In the genomic region with DNA sequence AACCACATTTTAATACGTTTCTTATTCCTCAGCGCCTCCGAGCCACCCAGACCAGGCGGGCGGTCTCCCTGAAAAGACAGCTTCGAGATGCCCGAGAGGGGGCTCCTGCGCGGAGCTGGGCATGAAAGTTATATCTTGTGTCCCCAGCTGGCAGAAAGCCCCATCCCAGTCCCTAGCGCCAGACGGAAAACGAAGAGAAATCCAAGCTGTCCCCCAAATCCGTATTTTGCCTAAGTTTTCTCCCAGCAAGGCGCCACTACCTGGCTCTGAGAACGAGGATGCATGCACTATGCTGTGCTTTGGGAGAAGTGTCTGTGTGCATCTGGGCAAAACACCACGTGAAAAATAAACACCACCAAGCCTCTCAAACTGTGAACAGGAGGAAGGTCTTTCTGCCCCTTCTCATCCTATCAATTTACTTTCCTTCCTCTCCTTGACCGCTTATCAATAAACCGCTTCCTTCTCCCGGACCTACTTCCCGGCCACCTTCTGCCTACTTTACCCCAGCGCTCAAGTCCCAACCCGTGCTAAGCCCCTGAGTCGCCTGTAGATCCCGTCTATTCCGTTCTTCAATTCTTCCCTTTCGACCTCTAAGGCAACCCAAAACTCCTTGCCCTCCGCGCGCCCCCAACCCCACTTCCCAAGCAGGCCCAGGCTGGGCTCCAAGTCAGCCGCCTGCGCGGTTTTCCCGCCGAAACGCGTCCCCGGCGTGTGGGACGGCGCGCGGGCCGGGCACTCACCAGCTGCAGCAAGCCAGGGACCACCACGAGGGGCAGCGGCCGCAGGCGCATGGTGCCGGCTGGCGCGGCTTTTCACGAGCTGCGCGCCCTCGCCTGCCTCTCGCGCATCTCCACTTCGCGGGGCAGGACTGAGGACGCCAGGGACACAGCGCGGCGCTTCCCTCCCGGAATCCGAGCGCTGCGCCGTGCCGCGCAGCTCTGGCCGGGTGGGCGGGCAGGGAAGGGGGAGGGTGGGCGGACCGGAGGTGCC, we compare ENCODE assay signal across 11 cellular contexts. TPM values are rescaled to one million over a fixed set of nuclear protein-coding genes. Genes with fewer than 3 reads are reported as not detected.
DNase-seq lines count a peak whose midpoint lies in the region; ATAC-seq and TF ChIP-seq lines count a peak whose summit lies in the region.
"Had no signal": no experiment of that assay in that cellular context is flagged by ENCODE, and none has a peak within 500 bp of the region (broad histone marks: within the 10 kb centered on the region; RNA-seq: fewer than 3 reads in every experiment).

A gene (minus strand): TSS at position 940 of the 990 bp plus-strand sequence. CDS start 149 bp downstream, at position 791.

- no peak within 1 kb of the TSS for H3K27ac Mint-ChIP-seq in neural progenitor cell
- no peak within 1 kb of the TSS for H3K27ac Mint-ChIP-seq in activated T-helper 2 cell treated with anti-CD3 and anti-CD28 coated beads, Interferon-gamma antibody, Interleukin-2, Interleukin-4, amounts not matched to agents 10 μg/mL and 5 μg/mL and 100 μg/mL, durations not matched to agents 14 hours and 24 hours and 36 hours
- H3K27ac Mint-ChIP-seq: activated B cell treated with CpG ODN at 0.5 μM for 24 hours had no signal

- POLR2A ChIA-PET in A673 (lab: Charles Lee; ENCODE audit: low non-redundant PET) = no interaction called here

- H2AFZ ChIP-seq in fibroblast of lung (ENCODE audit: low read length) (no peak within 1 kb of the TSS), neural progenitor cell (replicated peaks) (peak within 1 kb of the TSS; percentile 95)

- H3F3A ChIP-seq in neural progenitor cell (ENCODE audit: low read depth) = peaks cover 10% of the 10 kb centered on the region

- DNase-seq in A673 (ENCODE audit: low spot score) (peak; percentile 55), M059J (ENCODE audit: low read depth) (peak; percentile 4), fibroblast of lung (ENCODE audit: low read depth in 2 of 2) (peak; percentile 15 to 21), neural progenitor cell (ENCODE audit: low spot score) (peak; percentile 79), middle frontal gyrus (ENCODE audit: extremely low spot score, low spot score) (no peak)
- no peak for DNase-seq in activated T-cell treated with anti-CD3 and anti-CD28 coated beads, Interleukin-2, amount 50 U/mL, for 1 hour
- no peak for DNase-seq in activated T-helper 2 cell treated with anti-CD3 and anti-CD28 coated beads, Interferon-gamma antibody, Interleukin-2, Interleukin-4, amounts not matched to agents 10 μg/mL and 5 μg/mL and 100 μg/mL, durations not matched to agents 14 hours and 24 hours and 36 hours (ENCODE audit: low spot score)
- DNase-seq: activated B cell treated with CpG ODN at 0.5 μM for 24 hours, DND-41 had no signal

- H3K4me1 Mint-ChIP-seq in neural progenitor cell = peaks cover 18% of the 10 kb centered on the region
- H3K4me1 Mint-ChIP-seq in activated T-helper 2 cell treated with anti-CD3 and anti-CD28 coated beads, Interferon-gamma antibody, Interleukin-2, Interleukin-4, amounts not matched to agents 10 μg/mL and 5 μg/mL and 100 μg/mL, durations not matched to agents 14 hours and 24 hours and 36 hours (ENCODE audit: low read depth) = no peaks in the 10 kb centered on the region

- H3K9ac ChIP-seq in fibroblast of lung (ENCODE audit: insufficient read depth, low read length) (no peak within 1 kb of the TSS), neural progenitor cell (no peak within 1 kb of the TSS)
- H3K9ac ChIP-seq: KMS-11 had no signal

- H3K36me3 ChIP-seq in A673 (ENCODE audit: insufficient read depth, low read length, poor library complexity, severe bottlenecking) = no peaks in the 10 kb centered on the region
- no peaks in the 10 kb centered on the region for H3K36me3 ChIP-seq in fibroblast of lung (ENCODE audit: control insufficient read depth, insufficient read depth, low read length)
- no peaks in the 10 kb centered on the region for H3K36me3 ChIP-seq in neural progenitor cell

- no peaks in the 10 kb centered on the region for H3K79me2 ChIP-seq in fibroblast of lung (ENCODE audit: control insufficient read depth, insufficient read depth, low read length)
- peaks cover 25% of the 10 kb centered on the region for H3K79me2 ChIP-seq in neural progenitor cell (ENCODE audit: low read depth)

- peak within 1 kb of the TSS; percentile 90 for H3K4me3 Mint-ChIP-seq in neural progenitor cell
- H3K4me3 Mint-ChIP-seq in activated T-helper 2 cell treated with anti-CD3 and anti-CD28 coated beads, Interferon-gamma antibody, Interleukin-2, Interleukin-4, amounts not matched to agents 10 μg/mL and 5 μg/mL and 100 μg/mL, durations not matched to agents 14 hours and 24 hours and 36 hours (ENCODE audit: low read depth) = no peak within 1 kb of the TSS
- H3K4me3 Mint-ChIP-seq: activated B cell treated with CpG ODN at 0.5 μM for 24 hours had no signal

- intact Hi-C loops in A673 (cut with micrococcal nuclease; ENCODE audit: unreplicated experiment) = loop anchor here (10.0 kb wide), 1 partner anchor 835 kb away; no protein-coding TSS in a partner anchor
- intact Hi-C loops in activated T-helper 2 cell treated with anti-CD3 and anti-CD28 coated beads, Interferon-gamma antibody, Interleukin-2, Interleukin-4, amounts not matched to agents 10 μg/mL and 5 μg/mL and 100 μg/mL, durations not matched to agents 14 hours and 24 hours and 36 hours (cut with micrococcal nuclease) = no loop called here

- CTCF ChIA-PET in A673 (lab: Charles Lee) = no interaction called here

- no peaks in the 10 kb centered on the region for H3K9me3 ChIP-seq in A673 (ENCODE audit: low read depth, low read length, poor library complexity, severe bottlenecking)
- H3K9me3 ChIP-seq in fibroblast of lung (ENCODE audit: control insufficient read depth, insufficient read depth, low read depth, low read length) = no peaks in the 10 kb centered on the region
- H3K9me3 ChIP-seq in neural progenitor cell (ENCODE audit: low read depth) = no peaks in the 10 kb centered on the region

- H4K20me1 ChIP-seq in fibroblast of lung (ENCODE audit: control insufficient read depth, extremely low read depth, insufficient read depth, low read length) = no peaks in the 10 kb centered on the region
- H4K20me1 ChIP-seq in neural progenitor cell (ENCODE audit: low read depth) = no peaks in the 10 kb centered on the region

- TSS peak; percentile 56 for BruUV-seq in A673 (replicated peaks; lab: Mats Ljungman, UMichigan)

- peaks cover 8% of the 10 kb centered on the region for H3K4me1 ChIP-seq in A673 (ENCODE audit: insufficient read depth, low read length, poor library complexity, severe bottlenecking)
- H3K4me1 ChIP-seq in fibroblast of lung (ENCODE audit: control insufficient read depth, extremely low read depth, insufficient read depth, low read length) = no peaks in the 10 kb centered on the region
- H3K4me1 ChIP-seq in neural progenitor cell = peaks cover 28% of the 10 kb centered on the region

- H3K27me3 ChIP-seq in A673 (replicated peaks; ENCODE audit: insufficient read depth, low read depth, low read length, poor library complexity) (peaks cover 87% of the 10 kb centered on the region), fibroblast of lung (ENCODE audit: control insufficient read depth, insufficient read depth, low read length) (peaks cover 35% of the 10 kb centered on the region), neural progenitor cell (peaks cover 62% of the 10 kb centered on the region)

- peaks cover 36% of the 10 kb centered on the region for H3K27me3 Mint-ChIP-seq in neural progenitor cell (ENCODE audit: insufficient read depth, low read depth)
- peaks cover 42% of the 10 kb centered on the region for H3K27me3 Mint-ChIP-seq in activated T-helper 2 cell treated with anti-CD3 and anti-CD28 coated beads, Interferon-gamma antibody, Interleukin-2, Interleukin-4, amounts not matched to agents 10 μg/mL and 5 μg/mL and 100 μg/mL, durations not matched to agents 14 hours and 24 hours and 36 hours (ENCODE audit: low read depth)

- H3K9me3 Mint-ChIP-seq in neural progenitor cell = peaks cover 6% of the 10 kb centered on the region
- no peaks in the 10 kb centered on the region for H3K9me3 Mint-ChIP-seq in activated T-helper 2 cell treated with anti-CD3 and anti-CD28 coated beads, Interferon-gamma antibody, Interleukin-2, Interleukin-4, amounts not matched to agents 10 μg/mL and 5 μg/mL and 100 μg/mL, durations not matched to agents 14 hours and 24 hours and 36 hours
- H3K9me3 Mint-ChIP-seq: activated B cell treated with CpG ODN at 0.5 μM for 24 hours had no signal

- H3K36me3 Mint-ChIP-seq in neural progenitor cell = no peaks in the 10 kb centered on the region
- H3K36me3 Mint-ChIP-seq in activated T-helper 2 cell treated with anti-CD3 and anti-CD28 coated beads, Interferon-gamma antibody, Interleukin-2, Interleukin-4, amounts not matched to agents 10 μg/mL and 5 μg/mL and 100 μg/mL, durations not matched to agents 14 hours and 24 hours and 36 hours (ENCODE audit: low read depth) = no peaks in the 10 kb centered on the region

- peak within 1 kb of the TSS; percentile 11 for H3K4me2 ChIP-seq in fibroblast of lung (ENCODE audit: extremely low read depth, insufficient read depth, low read length)
- H3K4me2 ChIP-seq in neural progenitor cell = peak within 1 kb of the TSS; percentile 91
- H3K4me2 ChIP-seq: KMS-11 had no signal

- H3K27ac ChIP-seq in A673 (ENCODE audit: low read depth, low read length, poor library complexity, severe bottlenecking) (no peak within 1 kb of the TSS), fibroblast of lung (ENCODE audit: insufficient read depth, low read length) (no peak within 1 kb of the TSS), neural progenitor cell (no peak within 1 kb of the TSS)
- H3K27ac ChIP-seq: KMS-11 had no signal

- no peak for ATAC-seq in HG03571 (IDR thresholded peaks at IDR 0.05; ENCODE audit: unreplicated experiment)

- H3K4me3 ChIP-seq in A673 (ENCODE audit: low read depth, low read length, poor library complexity, severe bottlenecking) (peak within 1 kb of the TSS; percentile 45), fibroblast of lung (replicated peaks in 1 of 4; ENCODE audit: control extremely low read depth in 1 of 4, insufficient read depth in 1 of 4, low read depth in 3 of 4, low read length in 4 of 4) (peak within 1 kb of the TSS in 2 of 4 experiments; percentile 34 to 44), neural progenitor cell (peak within 1 kb of the TSS; percentile 54)

- TF ChIP-seq CTCF in A673 (conservative IDR thresholded peaks at IDR 0.05; ENCODE audit: low read depth, low read length) = no peak
- no peak for TF ChIP-seq CTCF in fibroblast of lung (conservative IDR thresholded peaks at IDR 0.05 in 1 of 2, IDR thresholded peaks at IDR 0.05 in 1 of 2; ENCODE audit: low read depth in 1 of 2, low read length in 2 of 2)
- TF ChIP-seq CTCF in neural progenitor cell (IDR thresholded peaks at IDR 0.05) = no peak

RNA-seq across cellular contexts. Expression of the gene that starts here (rescaled TPM):
- total RNA-seq in A673 (2021) (4.8 and 5.4 TPM in 2 replicates), fibroblast of lung (not detected in 2 replicates), neural progenitor cell (ENCODE audit: low replicate concordance) (2.7 and 4.3 TPM in 2 replicates)
- total RNA-seq in M059J (2014; rRNA removed; shearing (Covaris generic)) = not detected in 2 replicates
- polyA plus RNA-seq in fibroblast of lung = not detected in 2 replicates
- not detected in 2 replicates for polyA plus RNA-seq in fibroblast of lung (2012)
- polyA minus RNA-seq in fibroblast of lung (ENCODE audit: low replicate concordance) = not detected in 2 replicates
- not detected in 2 replicates for total RNA-seq in activated T-helper 2 cell treated with anti-CD3 and anti-CD28 coated beads, Interferon-gamma antibody, Interleukin-2, Interleukin-4, amounts not matched to agents 10 μg/mL and 5 μg/mL and 100 μg/mL, durations not matched to agents 14 hours and 24 hours and 36 hours
- total RNA-seq: activated B cell treated with CpG ODN at 0.5 μM for 24 hours had no signal

Comparison
In these comparisons a context has a peak if more than half of its experiments do, and no peak if none do; other contexts are left out.
1. Peak in DNase-seq in M059J; RNA of the gene not detected or under 1 TPM.
2. Peak in DNase-seq and H3K4me2 ChIP-seq in fibroblast of lung; RNA of the gene not detected or under 1 TPM.
3. DNase-seq: peak in A673 (single experiment) and neural progenitor cell (single experiment); none in middle frontal gyrus (single experiment), activated T-cell treated with anti-CD3 and anti-CD28 coated beads, Interleukin-2, amount 50 U/mL, for 1 hour (single experiment) and activated T-helper 2 cell treated with anti-CD3 and anti-CD28 coated beads, Interferon-gamma antibody, Interleukin-2, Interleukin-4, amounts not matched to agents 10 μg/mL and 5 μg/mL and 100 μg/mL, durations not matched to agents 14 hours and 24 hours and 36 hours (single experiment).